ENCODE assay signal across 15 cellular contexts in the genomic region with DNA sequence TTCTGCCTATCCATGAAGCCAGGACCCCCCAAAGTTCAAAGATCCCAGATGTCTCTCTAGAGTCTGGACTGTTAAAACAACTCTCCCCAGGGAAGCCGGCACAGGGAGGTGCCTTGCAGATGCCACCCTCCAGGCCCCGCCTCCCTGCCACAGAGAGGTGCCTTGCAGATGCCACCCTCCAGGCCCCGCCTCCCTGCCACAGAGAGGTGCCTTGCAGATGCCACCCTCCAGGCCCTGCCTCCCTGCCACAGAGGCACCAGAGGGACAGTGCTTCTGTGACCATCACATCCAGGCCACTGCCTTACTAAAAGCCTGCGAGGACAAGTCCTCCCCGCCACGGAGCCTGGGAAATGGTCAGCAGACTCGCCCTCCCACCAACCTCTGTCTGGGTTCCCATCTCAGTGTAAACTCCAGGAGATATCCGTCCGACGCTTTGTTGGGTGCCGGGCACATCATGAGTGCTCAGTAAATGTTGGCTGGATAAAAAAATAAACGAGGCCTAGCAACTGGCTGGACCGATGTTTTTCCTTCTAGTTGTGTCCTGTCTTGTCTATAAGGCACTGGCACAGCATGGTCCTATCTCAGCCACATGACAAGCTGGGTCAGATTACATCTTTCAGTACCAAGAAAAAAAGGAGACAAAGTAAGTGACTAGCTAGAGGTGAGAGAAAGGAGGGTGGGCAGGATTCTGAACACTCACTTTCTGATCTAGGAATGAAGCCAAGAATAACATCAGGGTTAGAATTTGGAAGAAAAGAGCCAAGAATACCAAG.
DNase-seq lines count a peak whose midpoint lies in the region; ATAC-seq and TF ChIP-seq lines count a peak whose summit lies in the region.
"Had no signal": no experiment of that assay in that cellular context is flagged by ENCODE, and none has a peak within 500 bp of the region (broad histone marks: within the 10 kb centered on the region; RNA-seq: fewer than 3 reads in every experiment).

No MANE protein-coding gene starts in this region.

- BruUV-seq in MCF 10A (replicated peaks; lab: Mats Ljungman, UMichigan) = no TSS peak

- H3K27ac Mint-ChIP-seq in MCF 10A (ENCODE audit: low read depth, unreplicated experiment) = peak overlapping the region; percentile 44
- H3K27ac Mint-ChIP-seq: effector memory CD8-positive, alpha-beta T cell had no signal

- POLR2A ChIA-PET in MCF 10A (lab: Yijun Ruan, JAX) = no interaction called here

- H3K4me1 Mint-ChIP-seq in MCF 10A (ENCODE audit: insufficient read depth, unreplicated experiment) = peaks cover 24% of the 10 kb centered on the region

- CTCF ChIA-PET in MCF 10A (lab: Yijun Ruan, JAX) = no interaction called here

- H3K27ac ChIP-seq in breast epithelium = no peak overlapping the region
- peak overlapping the region in 52 of 59 donors; percentile 8 to 88 (median 70) for H3K27ac ChIP-seq in dorsolateral prefrontal cortex
- H3K27ac ChIP-seq in aorta (ENCODE audit: low read depth in 1 of 2, low read length in 2 of 2) = peak overlapping the region in 1 of 2 donors; percentile 43

- ATAC-seq in aorta (ENCODE audit: low FRiP score) (peak; percentile 20), HG03378 (IDR thresholded peaks at IDR 0.05; ENCODE audit: unreplicated experiment) (no peak), omental fat pad (ENCODE audit: low FRiP score) (no peak)
- ATAC-seq: effector memory CD8-positive, alpha-beta T cell had no signal

- H3K4me3 ChIP-seq in breast epithelium = no peak overlapping the region
- no peak overlapping the region for H3K4me3 ChIP-seq in dorsolateral prefrontal cortex
- H3K4me3 ChIP-seq in aorta (ENCODE audit: low read length in 2 of 2) = no peak overlapping the region

- no peaks in the 10 kb centered on the region for H3K9me3 ChIP-seq in breast epithelium
- H3K9me3 ChIP-seq in aorta (ENCODE audit: control insufficient read depth, low read length) = no peaks in the 10 kb centered on the region
- H3K9me3 ChIP-seq: SK-N-SH had no signal

- H3K36me3 ChIP-seq in breast epithelium (no peaks in the 10 kb centered on the region), aorta (ENCODE audit: control insufficient read depth in 1 of 2, insufficient read depth in 2 of 2, low read length in 1 of 2) (no peaks in the 10 kb centered on the region)

- no peaks in the 10 kb centered on the region for H3K9me3 Mint-ChIP-seq in MCF 10A (ENCODE audit: unreplicated experiment)
- H3K9me3 Mint-ChIP-seq: effector memory CD8-positive, alpha-beta T cell had no signal

- no peaks in the 10 kb centered on the region for H3K27me3 Mint-ChIP-seq in MCF 10A (ENCODE audit: insufficient read depth, unreplicated experiment)

- intact Hi-C loops in MCF 10A (cut with micrococcal nuclease) (no loop called here), breast epithelium (cut with DNase I; ENCODE audit: low total_unique reads) (no loop called here), dorsolateral prefrontal cortex (cut with DNase I) (no loop called here), aorta (cut with DNase I) (no loop called here)

- no peaks in the 10 kb centered on the region for H3K27me3 ChIP-seq in breast epithelium
- no peaks in the 10 kb centered on the region for H3K27me3 ChIP-seq in dorsolateral prefrontal cortex
- H3K27me3 ChIP-seq in aorta (ENCODE audit: control insufficient read depth in 1 of 2, insufficient read depth in 2 of 2, low read length in 1 of 2) = no peaks in the 10 kb centered on the region

- H3K4me3 Mint-ChIP-seq in MCF 10A (ENCODE audit: unreplicated experiment) = no peak overlapping the region
- H3K4me3 Mint-ChIP-seq: effector memory CD8-positive, alpha-beta T cell had no signal

- H3K4me1 ChIP-seq in breast epithelium (no peaks in the 10 kb centered on the region), aorta (ENCODE audit: control insufficient read depth in 1 of 2, insufficient read depth in 2 of 2, low read length in 2 of 2) (peaks cover 0 to 3% of the 10 kb centered on the region in 2 donors)

- 28 to 30% methylated on average over 13 of the region's 13 CpGs for WGBS in aorta, 2 donors

- TF ChIP-seq CTCF in MCF 10A (IDR thresholded peaks at IDR 0.05; ENCODE audit: unreplicated experiment) = no peak
- TF ChIP-seq CTCF in breast epithelium (IDR thresholded peaks at IDR 0.05) = no peak
- no peak for TF ChIP-seq CTCF in dorsolateral prefrontal cortex (IDR thresholded peaks at IDR 0.05 in 54 of 56, conservative IDR thresholded peaks at IDR 0.05 in 2 of 56; ENCODE audit: low read depth in 1 of 56, partially characterized antibody in 56 of 56)
- no peak for TF ChIP-seq CTCF in omental fat pad (IDR thresholded peaks at IDR 0.05)

- DNase-seq in MCF 10A (ENCODE audit: unreplicated experiment) (peak; percentile 74), breast epithelium (ENCODE audit: low spot score in 2 of 2) (no peak), dorsolateral prefrontal cortex (peak in 1 of 10 donors; percentile 55), myocyte (ENCODE audit: low read depth) (peak; percentile 22), aorta (no peak), 8988T (no peak), omental fat pad (ENCODE audit: low spot score) (no peak)
- DNase-seq: activated effector memory CD4-positive, alpha-beta T cell treated with Interleukin-2 at 50 U/mL for 16 hours; DND-41; effector memory CD8-positive, alpha-beta T cell; hippocampal formation; NCI-H1092; NCI-H748 treated with DMSO at 0.1 percent for 48 hours had no signal

- no peaks in the 10 kb centered on the region for H3K36me3 Mint-ChIP-seq in MCF 10A (ENCODE audit: insufficient read depth, unreplicated experiment)

- no peak for TF ChIP-seq POLR2A in breast epithelium (IDR thresholded peaks at IDR 0.05)

Comparison
In these comparisons a context has a peak if more than half of its experiments do, and no peak if none do; other contexts are left out.
1. DNase-seq: peak in MCF 10A (single experiment) and myocyte (single experiment); none in breast epithelium (0 of 2), aorta (0 of 2), 8988T (single experiment) and omental fat pad (single experiment).
2. H3K27ac ChIP-seq: peak in dorsolateral prefrontal cortex (52 of 59); none in breast epithelium (0 of 2).